Comparison of ENCODE assay signal across 10 cellular contexts in the genomic region with DNA sequence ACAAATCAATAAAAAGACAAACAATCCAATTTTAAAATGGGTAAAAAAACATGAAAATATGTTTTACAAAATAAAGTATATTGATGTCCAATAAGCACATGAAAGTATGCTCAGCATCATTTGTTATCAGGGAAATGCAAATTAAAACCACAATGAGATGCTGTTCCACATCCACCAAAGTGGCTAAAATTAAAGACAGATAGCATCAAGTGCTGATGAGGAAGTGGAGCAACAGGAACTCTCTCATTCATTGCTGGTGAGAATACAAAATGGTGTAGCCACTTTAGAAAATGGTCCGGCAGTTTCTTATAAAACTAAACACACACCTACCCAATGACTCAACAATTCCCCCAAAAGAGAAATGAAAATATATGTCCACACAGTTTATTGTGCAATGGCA. TPM values are rescaled to one million over a fixed set of nuclear protein-coding genes. Genes with fewer than 3 reads are reported as not detected.
"Had no signal": no experiment of that assay in that cellular context is flagged by ENCODE, and none has a peak within 500 bp of the region (broad histone marks: within the 10 kb centered on the region; RNA-seq: fewer than 3 reads in every experiment).

No MANE protein-coding gene starts in this region.

- H3K9me3 ChIP-seq: HAP-1 had no signal

- H3K27ac Mint-ChIP-seq: HFFc6, IgD-negative memory B cell had no signal

- H2AFZ ChIP-seq: GM23248 had no signal

- H3K4me3 Mint-ChIP-seq: HFFc6, IgD-negative memory B cell had no signal

- H3K36me3 ChIP-seq: HAP-1 had no signal

- ATAC-seq: HCT116 had no signal

- H3K4me2 ChIP-seq: KMS-11 had no signal

- DNase-seq: GM23248, GOT3, H7, HFFc6, KBM-7 had no signal

- H3K9me3 Mint-ChIP-seq: HFFc6 had no signal

- H3K4me1 Mint-ChIP-seq: IgD-negative memory B cell had no signal

- H3K27ac ChIP-seq: GM23248, HL-60, KMS-11 had no signal

- H3K4me3 ChIP-seq: GM23248, HAP-1 had no signal

- H3K4me1 ChIP-seq: HAP-1 had no signal

- H3K9ac ChIP-seq: GM23248, KMS-11 had no signal

- H3K36me3 Mint-ChIP-seq: IgD-negative memory B cell had no signal

RNA-seq across cellular contexts. Expression of a gene that starts 42.3 kb away (rescaled TPM):
- total RNA-seq: GM23248, H7, HFFc6 had no signal
- polyA plus RNA-seq: GM23248 had no signal
